22 cellular contexts compared by ENCODE assay signal in genomic region chr22:22216450-22216959, GRCh38. TPM values are rescaled to one million over a fixed set of nuclear protein-coding genes. Genes with fewer than 3 reads are reported as not detected.
DNase-seq lines count a peak whose midpoint lies in the region; ATAC-seq and TF ChIP-seq lines count a peak whose summit lies in the region.
"Had no signal": no experiment of that assay in that cellular context is flagged by ENCODE, and none has a peak within 500 bp of the region (broad histone marks: within the 10 kb centered on the region; RNA-seq: fewer than 3 reads in every experiment).

No MANE protein-coding gene starts in this region.

- H3K79me2 ChIP-seq in OCI-LY7 (ENCODE audit: insufficient read depth, low read depth, low read length), result no peaks in the 10 kb centered on the region

- H3K27ac ChIP-seq in OCI-LY7 (ENCODE audit: low read depth, low read length, poor library complexity, severe bottlenecking) (no peak overlapping the region), neuronal stem cell (replicated peaks; ENCODE audit: low read length) (no peak overlapping the region), ascending aorta (no peak overlapping the region)

- H3K4me3 ChIP-seq in OCI-LY7 (ENCODE audit: low read depth, low read length, poor library complexity, severe bottlenecking) (no peak overlapping the region), neuronal stem cell (ENCODE audit: low read length in 2 of 2) (no peak overlapping the region), ascending aorta (no peak overlapping the region)
- H3K4me3 ChIP-seq: GM12878, GM23338 had no signal

- no peak overlapping the region for H4K8ac ChIP-seq in neuronal stem cell (ENCODE audit: low read depth, low read length)

- no peak overlapping the region for H3K4me2 ChIP-seq in OCI-LY7 (ENCODE audit: low read length)
- no peak overlapping the region for H3K4me2 ChIP-seq in neuronal stem cell (ENCODE audit: insufficient read depth, low read length, poor library complexity, severe bottlenecking)
- H3K4me2 ChIP-seq: GM23338, SK-N-SH had no signal

- no peaks in the 10 kb centered on the region for H3K27me3 Mint-ChIP-seq in stimulated activated naive CD8-positive, alpha-beta T cell treated with anti-CD3 and anti-CD28 coated beads, Interleukin-15, amount 100 ng/mL, for 72 hours

- no CpG with 5 or more reads among the region's 4 CpGs for WGBS in neuronal stem cell (ENCODE audit: extremely low coverage in 2 of 2, insufficient read length in 2 of 2, insufficient replicate concordance in 1 of 2), 2 donors

- H3K18ac ChIP-seq in neuronal stem cell (ENCODE audit: low read length), result no peak overlapping the region

- no peak overlapping the region for H2BK5ac ChIP-seq in neuronal stem cell (ENCODE audit: low read length)

- BruUV-seq in OCI-LY7 (replicated peaks; lab: Mats Ljungman, UMichigan), result no TSS peak

- H3K9me2 ChIP-seq in OCI-LY7 (ENCODE audit: insufficient read depth, low read length), result no peaks in the 10 kb centered on the region
- H3K9me2 ChIP-seq: SK-N-SH had no signal

- H3K79me1 ChIP-seq in neuronal stem cell (ENCODE audit: low read depth, low read length), result no peaks in the 10 kb centered on the region

- H2BK120ac ChIP-seq in neuronal stem cell (ENCODE audit: low read depth, low read length), result no peak overlapping the region

- no peak overlapping the region for H3K14ac ChIP-seq in neuronal stem cell (ENCODE audit: low read length)

- H2BK15ac ChIP-seq in neuronal stem cell (ENCODE audit: low read length), result no peak overlapping the region

- no peaks in the 10 kb centered on the region for H3K9me3 Mint-ChIP-seq in stimulated activated naive CD8-positive, alpha-beta T cell treated with anti-CD3 and anti-CD28 coated beads, Interleukin-15, amount 100 ng/mL, for 72 hours
- H3K9me3 Mint-ChIP-seq: GM23338 had no signal

- no peak for TF ChIP-seq CTCF in OCI-LY7 (conservative IDR thresholded peaks at IDR 0.05; ENCODE audit: low read length)
- no peak for TF ChIP-seq CTCF in ascending aorta (IDR thresholded peaks at IDR 0.05)

- H2BK12ac ChIP-seq in neuronal stem cell (ENCODE audit: low read length), result no peak overlapping the region

- no peak overlapping the region for H3K4ac ChIP-seq in neuronal stem cell (ENCODE audit: low read length)

- H3K27me3 ChIP-seq in neuronal stem cell (ENCODE audit: control insufficient read depth in 3 of 3, insufficient read depth in 3 of 3, low read depth in 1 of 3, low read length in 3 of 3), result peaks cover 3 to 53% (median 49%) of the 10 kb centered on the region in 3 experiments
- no peaks in the 10 kb centered on the region for H3K27me3 ChIP-seq in ascending aorta

- peak overlapping the region; percentile 5 for H3K23ac ChIP-seq in neuronal stem cell (ENCODE audit: low read depth, low read length, poor library complexity)

- peaks cover 23% of the 10 kb centered on the region for H3K4me1 ChIP-seq in OCI-LY7 (ENCODE audit: insufficient read depth, low read length, poor library complexity, severe bottlenecking)
- H3K4me1 ChIP-seq in neuronal stem cell (ENCODE audit: control insufficient read depth in 2 of 2, insufficient read depth in 1 of 2, low read depth in 1 of 2, low read length in 2 of 2), result no peaks in the 10 kb centered on the region
- no peaks in the 10 kb centered on the region for H3K4me1 ChIP-seq in ascending aorta

- POLR2A ChIA-PET in OCI-LY7 (lab: Charles Lee), result interaction anchor here (2.8 kb wide), 1 partner anchor 14 kb away, joined by 8 read pairs; no protein-coding TSS in a partner anchor

- H3K9ac ChIP-seq in neuronal stem cell (ENCODE audit: low read depth, low read length, poor library complexity), result peak overlapping the region; percentile 5
- H3K9ac ChIP-seq: SK-N-SH had no signal

- no peak overlapping the region for H2AK5ac ChIP-seq in neuronal stem cell (ENCODE audit: low read depth, low read length)

- H3K9me3 ChIP-seq in OCI-LY7 (ENCODE audit: low read length) (no peaks in the 10 kb centered on the region), neuronal stem cell (replicated peaks in 1 of 2; ENCODE audit: control insufficient read depth in 2 of 2, insufficient read depth in 1 of 2, low read depth in 1 of 2, low read length in 2 of 2) (peaks cover 0 to 5% of the 10 kb centered on the region in 2 donors), ascending aorta (no peaks in the 10 kb centered on the region)
- H3K9me3 ChIP-seq: SK-N-SH had no signal

- peak; percentile 64 for ATAC-seq in stimulated activated naive CD8-positive, alpha-beta T cell treated with anti-CD3 and anti-CD28 coated beads, Interleukin-15, amount 100 ng/mL, for 72 hours
- no peak for ATAC-seq in stimulated activated naive CD8-positive, alpha-beta T cell treated with anti-CD3 and anti-CD28 coated beads, Interleukin-15, Interleukin-2, amounts not matched to agents 100 U/mL and 50 U/mL, for 24 hours
- ATAC-seq: GM12878, GM23338, HCT116, Panc1 had no signal

- no peaks in the 10 kb centered on the region for H4K20me1 ChIP-seq in OCI-LY7 (ENCODE audit: insufficient read depth, low read length)

- H2AFZ ChIP-seq in OCI-LY7 (ENCODE audit: low read length) (0 out of 2 replicates have a peak overlapping the region, but pooled peaks have one; percentile 4), neuronal stem cell (ENCODE audit: low read length) (no peak overlapping the region)
- H2AFZ ChIP-seq: GM23338 had no signal

- intact Hi-C loops in OCI-LY7 (cut with micrococcal nuclease; ENCODE audit: unreplicated experiment), result no loop called here
- intact Hi-C loops in ascending aorta (cut with DNase I), result no loop called here

- H4K91ac ChIP-seq in neuronal stem cell (ENCODE audit: low read depth, low read length, poor library complexity), result no peak overlapping the region

- no peak overlapping the region for H3K27ac Mint-ChIP-seq in stimulated activated naive CD8-positive, alpha-beta T cell treated with anti-CD3 and anti-CD28 coated beads, Interleukin-15, amount 100 ng/mL, for 72 hours
- H3K27ac Mint-ChIP-seq: GM23338 had no signal

- H3K4me1 Mint-ChIP-seq in stimulated activated naive CD8-positive, alpha-beta T cell treated with anti-CD3 and anti-CD28 coated beads, Interleukin-15, amount 100 ng/mL, for 72 hours, result peaks cover 13% of the 10 kb centered on the region
- H3K4me1 Mint-ChIP-seq: GM23338 had no signal

- H3K4me3 Mint-ChIP-seq in stimulated activated naive CD8-positive, alpha-beta T cell treated with anti-CD3 and anti-CD28 coated beads, Interleukin-15, amount 100 ng/mL, for 72 hours, result no peak overlapping the region
- H3K4me3 Mint-ChIP-seq: GM23338 had no signal

- no peak for DNase-seq in stimulated activated naive CD8-positive, alpha-beta T cell treated with anti-CD3 and anti-CD28 coated beads, Interleukin-15, amount 100 ng/mL, for 72 hours
- DNase-seq in stimulated activated naive CD8-positive, alpha-beta T cell treated with anti-CD3 and anti-CD28 coated beads, Interleukin-15, Interleukin-2, amounts not matched to agents 100 U/mL and 50 U/mL, for 24 hours, result no peak
- DNase-seq in OCI-LY7 (ENCODE audit: low spot score), result no peak
- no peak for DNase-seq in neuronal stem cell (ENCODE audit: low spot score)
- no peak for DNase-seq in AG20443 (ENCODE audit: low spot score)
- DNase-seq in ascending aorta (ENCODE audit: low spot score in 2 of 2), result no peak
- DNase-seq in kidney glomerular epithelial cell (lab: John Stamatoyannopoulos, UW), result no peak
- DNase-seq: DMS79, KG1, NCI-H1092 treated with DMSO at 0.1 percent for 48 hours, NCI-H1436 treated with DMSO at 0.1 percent for 48 hours, NCI-H2029, NCI-H226, NCI-H510A treated with DMSO at 0.1 percent for 48 hours, NCI-H748 treated with DMSO at 0.1 percent for 48 hours, SIG-M5, SK-N-SH had no signal

- H3K36me3 ChIP-seq in OCI-LY7 (ENCODE audit: insufficient read depth, low read length), result no peaks in the 10 kb centered on the region
- H3K36me3 ChIP-seq in neuronal stem cell (replicated peaks in 1 of 2; ENCODE audit: control insufficient read depth in 2 of 2, insufficient read depth in 2 of 2, low read length in 2 of 2), result no peaks in the 10 kb centered on the region
- no peaks in the 10 kb centered on the region for H3K36me3 ChIP-seq in ascending aorta

- CTCF ChIA-PET in OCI-LY7 (lab: Charles Lee; ENCODE audit: unreplicated experiment), result no interaction called here

RNA-seq across cellular contexts. Expression of gene VPREB1, which starts 28.1 kb away (rescaled TPM):
- 3.6 and 7.0 TPM in 2 replicates for total RNA-seq in OCI-LY7 (2014; rRNA removed; shearing (Covaris generic))
- total RNA-seq in OCI-LY7 (2022) (1.7 and 2.3 TPM in 2 replicates), ascending aorta (not detected)
- not detected for polyA plus RNA-seq in neuronal stem cell (2013, experiment 1 of 2)
- not detected for polyA plus RNA-seq in neuronal stem cell (2013, experiment 2 of 2)
- total RNA-seq: GM12878, GM23338, HT1080 had no signal
- polyA plus RNA-seq: GM12878, GM23338, SK-N-SH had no signal
